9 cellular contexts compared by ENCODE assay signal in genomic region chrX:55008571-55009358, GRCh38. TPM values are rescaled to one million over a fixed set of nuclear protein-coding genes. Genes with fewer than 3 reads are reported as not detected.
DNase-seq lines count a peak whose midpoint lies in the region; ATAC-seq, FAIRE-seq and TF ChIP-seq lines count a peak whose summit lies in the region.
"Had no signal": no experiment of that assay in that cellular context is flagged by ENCODE, and none has a peak within 500 bp of the region (broad histone marks: within the 10 kb centered on the region; RNA-seq: fewer than 3 reads in every experiment).

No MANE protein-coding gene starts in this region.

- TF ChIP-seq RAD21 in Ishikawa (IDR thresholded peaks at IDR 0.05; ENCODE audit: low read depth), result no peak
- TF ChIP-seq RAD21 in K562 (CRISPR knock-in tag; conservative IDR thresholded peaks at IDR 0.05 in 1 of 2, IDR thresholded peaks at IDR 0.05 in 1 of 2), result no peak

- H4K20me1 ChIP-seq in DND-41 (ENCODE audit: insufficient read depth, low read length) (no peaks in the 10 kb centered on the region), K562 (replicated peaks; ENCODE audit: control insufficient read depth, insufficient read depth, low read length) (no peaks in the 10 kb centered on the region)

- H3K9me3 ChIP-seq in DND-41 (ENCODE audit: insufficient read depth, low read length, severe bottlenecking) (no peaks in the 10 kb centered on the region), K562 (replicated peaks; ENCODE audit: control insufficient read depth, insufficient read depth, low read depth, low read length) (no peaks in the 10 kb centered on the region), mesenchymal stem cell (ENCODE audit: control insufficient read depth, low read length) (no peaks in the 10 kb centered on the region)

- H3K79me2 ChIP-seq in DND-41 (ENCODE audit: insufficient read depth, low read length) (no peaks in the 10 kb centered on the region), K562 (ENCODE audit: control insufficient read depth, insufficient read depth, low read length) (no peaks in the 10 kb centered on the region)

- no peak for TF ChIP-seq POLR2A in K562 (conservative IDR thresholded peaks at IDR 0.05)

- CTCF ChIA-PET in K562 (lab: Yijun Ruan, JAX; ENCODE audit: low intra/inter-chr PET ratio), result no interaction called here

- no peak overlapping the region for H2BK12ac ChIP-seq in mesenchymal stem cell (ENCODE audit: low read length in 2 of 2)

- H3K4ac ChIP-seq in mesenchymal stem cell (ENCODE audit: low read depth in 1 of 2, low read length in 2 of 2), result no peak overlapping the region

- no peak overlapping the region for H2BK120ac ChIP-seq in mesenchymal stem cell (ENCODE audit: low read depth, low read length)

- H3K4me2 ChIP-seq in DND-41 (ENCODE audit: insufficient read depth, low read length) (no peak overlapping the region), K562 (ENCODE audit: insufficient read depth, low read length) (no peak overlapping the region), mesenchymal stem cell (ENCODE audit: low read length, poor library complexity, severe bottlenecking) (no peak overlapping the region)

- no peak overlapping the region for H2BK5ac ChIP-seq in mesenchymal stem cell (ENCODE audit: low read depth, low read length, poor library complexity, severe bottlenecking)

- no peak overlapping the region for H2AK5ac ChIP-seq in mesenchymal stem cell (ENCODE audit: low read length, severe bottlenecking)

- no peak overlapping the region for H2BK15ac ChIP-seq in mesenchymal stem cell (ENCODE audit: low read depth, poor library complexity, severe bottlenecking)

- H3K4me1 ChIP-seq in DND-41 (ENCODE audit: insufficient read depth, low read length) (no peaks in the 10 kb centered on the region), K562 (replicated peaks in 1 of 2; ENCODE audit: control insufficient read depth in 2 of 2, insufficient read depth in 2 of 2, low read length in 2 of 2) (peaks cover 4 to 6% of the 10 kb centered on the region in 2 experiments; a peak in 4 of 5 replicates), mesenchymal stem cell (ENCODE audit: control insufficient read depth, insufficient read depth, low read depth, low read length) (no peaks in the 10 kb centered on the region)

- no peak overlapping the region for H3K9ac ChIP-seq in DND-41 (ENCODE audit: low read depth, low read length)
- H3K9ac ChIP-seq in K562 (ENCODE audit: insufficient read depth in 1 of 2, low read depth in 2 of 2, low read length in 2 of 2), result no peak overlapping the region
- H3K9ac ChIP-seq in mesenchymal stem cell (ENCODE audit: low read length), result no peak overlapping the region

- H3K4me3 ChIP-seq in DND-41 (ENCODE audit: low read depth in 1 of 2, low read length in 2 of 2), result no peak overlapping the region
- H3K4me3 ChIP-seq in K562, result no peak overlapping the region
- no peak overlapping the region for H3K4me3 ChIP-seq in mesenchymal stem cell (ENCODE audit: insufficient read depth in 1 of 2, low read depth in 1 of 2, low read length in 2 of 2)
- H3K4me3 ChIP-seq: dorsolateral prefrontal cortex had no signal

- H3K18ac ChIP-seq in mesenchymal stem cell (ENCODE audit: low read depth in 1 of 2, low read length in 2 of 2), result no peak overlapping the region

- H3K27me3 ChIP-seq in DND-41 (ENCODE audit: insufficient read depth, low read length, poor library complexity) (no peaks in the 10 kb centered on the region), K562 (ENCODE audit: control insufficient read depth in 2 of 2, insufficient read depth in 2 of 2, low read length in 2 of 2) (no peaks in the 10 kb centered on the region), mesenchymal stem cell (ENCODE audit: control insufficient read depth in 1 of 2, insufficient read depth in 1 of 2, low read length in 2 of 2) (peaks cover 0 to 11% of the 10 kb centered on the region in 2 experiments)

- TF ChIP-seq CTCF in DND-41 (IDR thresholded peaks at IDR 0.05; ENCODE audit: borderline replicate concordance, extremely low read depth, low read length, poor library complexity, severe bottlenecking) (no peak), K562 (IDR thresholded peaks at IDR 0.05 in 2 of 3, conservative IDR thresholded peaks at IDR 0.05 in 1 of 3; ENCODE audit: insufficient read depth in 2 of 3, low read depth in 1 of 3, low read length in 3 of 3) (no peak)

- no peaks in the 10 kb centered on the region for H3K9me1 ChIP-seq in K562 (ENCODE audit: control insufficient read depth, insufficient read depth, low read length)

- ATAC-seq in DND-41 (ENCODE audit: insufficient read depth, low read depth), result peak; percentile 35; the same call in 1 of the 3 replicates
- no peak; the same call in 2 of the 3 replicates for ATAC-seq in K562
- ATAC-seq in HG03521 (IDR thresholded peaks at IDR 0.05; ENCODE audit: unreplicated experiment), result no peak
- no peak for ATAC-seq in GM21737 (IDR thresholded peaks at IDR 0.05; ENCODE audit: unreplicated experiment)
- no peak for ATAC-seq in GM19395 (IDR thresholded peaks at IDR 0.05; ENCODE audit: unreplicated experiment)

- H3K23ac ChIP-seq in mesenchymal stem cell (ENCODE audit: low read length in 2 of 2), result no peak overlapping the region

- H4K91ac ChIP-seq in mesenchymal stem cell (ENCODE audit: low read length), result no peak overlapping the region

- TF ChIP-seq EP300 in Ishikawa (IDR thresholded peaks at IDR 0.05; ENCODE audit: borderline replicate concordance) (no peak; the same call in 1 of the 2 replicates), K562 (IDR thresholded peaks at IDR 0.05; ENCODE audit: low read length) (no peak)

- peak; percentile 42 for FAIRE-seq in K562 (lab: Jason Lieb, UNC)

- no peak overlapping the region for H3K14ac ChIP-seq in mesenchymal stem cell (ENCODE audit: low read length in 2 of 2)

- H3K36me3 ChIP-seq in DND-41 (ENCODE audit: insufficient read depth, low read length) (peaks cover 29% of the 10 kb centered on the region), K562 (ENCODE audit: control insufficient read depth, insufficient read depth, low read length) (peaks cover 37% of the 10 kb centered on the region), mesenchymal stem cell (ENCODE audit: control insufficient read depth in 1 of 2, insufficient read depth in 2 of 2, low read depth in 1 of 2, low read length in 2 of 2) (peaks cover 21 to 33% of the 10 kb centered on the region in 2 experiments)

- no peak overlapping the region for H3K27ac ChIP-seq in DND-41 (ENCODE audit: low read length)
- H3K27ac ChIP-seq in K562 (ENCODE audit: extremely low read depth, low read depth, low read length), result no peak overlapping the region; the same call in 2 of the 3 replicates
- H3K27ac ChIP-seq in mesenchymal stem cell (ENCODE audit: low read length, poor library complexity, severe bottlenecking), result no peak overlapping the region

- whole genome bisulfite sequencing in K562 (ENCODE audit: insufficient coverage, low coverage, missing lambda C conversion rate), result 58% methylated on average over 8 of the region's 9 CpGs
- WGBS in mesenchymal stem cell, result 92% methylated on average over 8 of the region's 9 CpGs

- H4K8ac ChIP-seq in mesenchymal stem cell (ENCODE audit: low read length), result no peak overlapping the region

- in situ Hi-C loops in K562 (cut with MboI), result no loop called here

- H3K79me1 ChIP-seq in mesenchymal stem cell (replicated peaks; ENCODE audit: low read length, poor library complexity, severe bottlenecking), result peaks cover 4% of the 10 kb centered on the region

- no TSS peak for BruUV-seq in K562 (replicated peaks; lab: Mats Ljungman, UMichigan)

- H2AFZ ChIP-seq in DND-41 (ENCODE audit: low read depth, low read length), result no peak overlapping the region
- no peak overlapping the region for H2AFZ ChIP-seq in K562 (ENCODE audit: low read depth, low read length)
- no peak overlapping the region for H2AFZ ChIP-seq in mesenchymal stem cell (ENCODE audit: low read depth, low read length)

- intact Hi-C loops in K562 (cut with micrococcal nuclease), result loop anchor here (10.0 kb wide), 1 partner anchor 46 kb away; no protein-coding TSS in a partner anchor

- POLR2A ChIA-PET in K562 (lab: Yijun Ruan, JAX), result interaction anchor here (0.9 to 2.0 kb wide), 3 partner anchors 9 to 20 kb away, joined by 3 to 10 read pairs (median 4); partner anchors contain the start of gene APEX2

- DNase-seq in DND-41, result no peak
- DNase-seq in K562 (ENCODE audit: extremely low read depth in 1 of 4, low spot score in 3 of 4), result no peak
- DNase-seq in mesenchymal stem cell, result peak; percentile 24
- no peak for DNase-seq in NCI-H748 treated with DMSO at 0.1 percent for 48 hours (lab: John Stamatoyannopoulos, UW)

RNA-seq across cellular contexts. Expression of gene APEX2, which starts 8.6 kb away (rescaled TPM):
- total RNA-seq in K562 (2011; cell fraction: chromatin; rRNA removed; ENCODE audit: low replicate concordance), result 7.7 and 17.0 TPM in 2 replicates
- 14.5 TPM in 2 replicates for total RNA-seq in K562 (2011; cell fraction: nucleolus; rRNA removed)
- 12.2 and 13.9 TPM in 2 replicates for total RNA-seq in K562 (2011; cell fraction: nucleoplasm; rRNA removed)
- total RNA-seq in K562 (2014; rRNA removed) (9.4 and 14.6 TPM in 2 replicates), K562 (2014; rRNA removed; fragmentation: Illumina TruSeq; extraction: Trizol) (9.2 and 11.1 TPM in 2 replicates), K562 (2015; rRNA removed; fragmentation: Illumina TruSeq; extraction: Trizol) (13.0 and 13.3 TPM in 2 replicates), K562 (2021) (25.9 and 28.9 TPM in 2 replicates)
- polyA plus RNA-seq in K562 (2011; rRNA removed) (27.6 and 36.8 TPM in 2 replicates), K562 (2014; fragmentation: Illumina TruSeq; extraction: Trizol) (27.4 and 28.9 TPM in 2 replicates), K562 (2014; fragmentation: Nextera tagmentation; extraction: Ambion mirVana) (10 to 100 TPM; 16.4 to 34.2 TPM), K562 (2014; rRNA removed) (27.0 and 31.3 TPM in 2 replicates)
- 45.1 and 53.9 TPM in 2 replicates for polyA plus RNA-seq in K562 (2011; cell fraction: cytosol; rRNA removed)
- 22.9 and 27.9 TPM in 2 replicates for polyA plus RNA-seq in K562 (2011; cell fraction: nucleus; rRNA removed)
- 21.1 and 25.1 TPM in 2 replicates for polyA plus RNA-seq in K562 (2012)
- 17.6 and 22.8 TPM in 2 replicates for polyA minus RNA-seq in K562 (2011; rRNA and poly(A)+ RNA removed)
- 18.5 and 19.0 TPM in 2 replicates for polyA minus RNA-seq in K562 (2011; cell fraction: cytosol; rRNA and poly(A)+ RNA removed)
- 7.7 and 9.8 TPM in 2 replicates for polyA minus RNA-seq in K562 (2011; cell fraction: nucleus; rRNA and poly(A)+ RNA removed)
- polyA plus RNA-seq in mesenchymal stem cell (2013, experiment 1 of 2), result 9.8 TPM
- 10.2 TPM for polyA plus RNA-seq in mesenchymal stem cell (2013, experiment 2 of 2)

RNA-seq across cellular contexts. Expression of gene PFKFB1, which starts 14.8 kb away (rescaled TPM):
- 0.32 and 0.35 TPM in 2 replicates for total RNA-seq in K562 (2011; cell fraction: chromatin; rRNA removed; ENCODE audit: low replicate concordance)
- total RNA-seq in K562 (2011; cell fraction: nucleolus; rRNA removed), result not detected in 2 replicates
- 0.29 TPM in 1 of 2 replicates, not detected in the other for total RNA-seq in K562 (2011; cell fraction: nucleoplasm; rRNA removed)
- total RNA-seq in K562 (2014; rRNA removed), result not detected in 2 replicates
- total RNA-seq in K562 (2014; rRNA removed; fragmentation: Illumina TruSeq; extraction: Trizol), result 0.15 TPM in 1 of 2 replicates, not detected in the other
- 0.11 and 0.18 TPM in 2 replicates for total RNA-seq in K562 (2015; rRNA removed; fragmentation: Illumina TruSeq; extraction: Trizol)
- total RNA-seq in K562 (2021), result 0.24 TPM in 1 of 2 replicates, not detected in the other
- polyA plus RNA-seq in K562 (2011; rRNA removed), result 0.18 and 0.22 TPM in 2 replicates
- 0.04 and 0.12 TPM in 2 replicates for polyA plus RNA-seq in K562 (2011; cell fraction: cytosol; rRNA removed)
- polyA plus RNA-seq in K562 (2011; cell fraction: nucleus; rRNA removed), result 0.76 and 1.0 TPM in 2 replicates
- polyA plus RNA-seq in K562 (2012), result 0.17 and 0.25 TPM in 2 replicates
- 0.09 and 0.15 TPM in 2 replicates for polyA plus RNA-seq in K562 (2014; fragmentation: Illumina TruSeq; extraction: Trizol)
- polyA plus RNA-seq in K562 (2014; fragmentation: Nextera tagmentation; extraction: Ambion mirVana), result under 1 TPM in 1 of 2 experiments, not detected in 1; 0.07 TPM
- 0.08 TPM in 1 of 2 replicates, not detected in the other for polyA plus RNA-seq in K562 (2014; rRNA removed)
- 0.14 and 0.18 TPM in 2 replicates for polyA minus RNA-seq in K562 (2011; rRNA and poly(A)+ RNA removed)
- polyA minus RNA-seq in K562 (2011; cell fraction: cytosol; rRNA and poly(A)+ RNA removed), result not detected in 2 replicates
- polyA minus RNA-seq in K562 (2011; cell fraction: nucleus; rRNA and poly(A)+ RNA removed), result 0.22 TPM in 1 of 2 replicates, not detected in the other
- 0.07 TPM for polyA plus RNA-seq in mesenchymal stem cell (2013, experiment 1 of 2)
- polyA plus RNA-seq in mesenchymal stem cell (2013, experiment 2 of 2), result 0.10 TPM

RNA-seq across cellular contexts. Expression of gene ALAS2, which starts 22.0 kb away (rescaled TPM):
- total RNA-seq in K562 (2011; cell fraction: chromatin; rRNA removed; ENCODE audit: low replicate concordance), result 20.8 and 24.2 TPM in 2 replicates
- 22.8 and 33.0 TPM in 2 replicates for total RNA-seq in K562 (2011; cell fraction: nucleolus; rRNA removed)
- total RNA-seq in K562 (2011; cell fraction: nucleoplasm; rRNA removed), result 22.7 and 28.9 TPM in 2 replicates
- 30.2 and 37.7 TPM in 2 replicates for total RNA-seq in K562 (2014; rRNA removed)
- total RNA-seq in K562 (2014; rRNA removed; fragmentation: Illumina TruSeq; extraction: Trizol), result 25.1 and 27.0 TPM in 2 replicates
- 14.6 and 16.3 TPM in 2 replicates for total RNA-seq in K562 (2015; rRNA removed; fragmentation: Illumina TruSeq; extraction: Trizol)
- total RNA-seq in K562 (2021), result 27.2 and 31.3 TPM in 2 replicates
- 75.3 and 88.1 TPM in 2 replicates for polyA plus RNA-seq in K562 (2011; rRNA removed)
- polyA plus RNA-seq in K562 (2011; cell fraction: cytosol; rRNA removed), result 83.8 and 113 TPM in 2 replicates
- polyA plus RNA-seq in K562 (2011; cell fraction: nucleus; rRNA removed), result 110 and 135 TPM in 2 replicates
- polyA plus RNA-seq in K562 (2012), result 63.1 and 67.4 TPM in 2 replicates
- polyA plus RNA-seq in K562 (2014; fragmentation: Illumina TruSeq; extraction: Trizol), result 41.9 and 48.2 TPM in 2 replicates
- 100 to 1,000 TPM in 1 of 2 experiments, 10 to 100 TPM in 1; 43.5 to 101 TPM for polyA plus RNA-seq in K562 (2014; fragmentation: Nextera tagmentation; extraction: Ambion mirVana)
- polyA plus RNA-seq in K562 (2014; rRNA removed), result 33.4 and 37.0 TPM in 2 replicates
- 54.0 and 59.0 TPM in 2 replicates for polyA minus RNA-seq in K562 (2011; rRNA and poly(A)+ RNA removed)
- polyA minus RNA-seq in K562 (2011; cell fraction: cytosol; rRNA and poly(A)+ RNA removed), result 21.8 and 34.0 TPM in 2 replicates
- 15.2 and 25.0 TPM in 2 replicates for polyA minus RNA-seq in K562 (2011; cell fraction: nucleus; rRNA and poly(A)+ RNA removed)
- not detected for polyA plus RNA-seq in mesenchymal stem cell (2013, experiment 1 of 2)
- not detected for polyA plus RNA-seq in mesenchymal stem cell (2013, experiment 2 of 2)
